In the genomic region with DNA sequence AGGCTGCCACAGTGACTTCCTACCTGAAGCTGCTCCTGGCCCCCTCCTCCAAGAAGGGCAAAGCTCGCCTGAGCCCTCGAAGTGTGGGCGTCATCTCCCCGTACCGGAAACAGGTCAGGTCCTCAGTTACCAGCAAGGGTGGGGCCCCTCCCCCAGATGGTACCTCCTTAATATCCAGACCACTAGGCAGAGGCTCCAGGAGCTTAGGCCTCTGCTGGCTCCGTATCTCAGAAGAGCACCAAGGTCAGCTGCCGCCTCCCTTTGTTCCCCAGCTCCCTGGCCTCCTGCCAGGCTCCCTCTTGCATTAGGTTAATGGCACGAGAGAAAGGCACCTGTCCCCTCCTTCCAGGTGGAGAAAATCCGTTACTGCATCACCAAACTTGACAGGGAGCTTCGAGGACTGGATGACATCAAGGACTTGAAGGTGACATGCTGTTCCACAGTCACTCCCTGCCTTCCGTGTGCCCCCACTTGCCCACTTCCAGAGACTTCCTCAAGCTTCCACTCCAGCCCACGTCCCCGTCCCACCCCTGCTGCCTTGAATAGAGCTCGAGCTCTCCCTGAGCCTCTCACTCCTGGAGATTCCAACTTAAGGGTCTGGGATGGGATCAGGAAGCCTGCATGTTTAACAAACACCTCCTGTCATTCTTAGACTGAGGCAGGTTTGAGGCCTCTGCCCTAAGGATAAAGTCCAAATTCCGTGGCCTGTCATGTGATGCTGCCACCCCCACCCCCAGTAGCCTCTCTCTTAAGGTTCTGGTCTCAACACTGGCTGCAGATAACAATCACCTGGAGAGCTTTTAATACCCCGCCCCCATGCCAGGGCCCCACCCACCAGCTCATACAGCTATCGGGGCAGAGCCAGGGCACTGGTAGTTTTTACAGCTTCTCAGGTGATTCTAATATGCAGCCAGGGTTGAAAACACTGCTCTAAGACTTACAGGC, we compare ENCODE assay signal across 1 cellular context.
TF ChIP-seq lines count a peak whose summit lies in the region.

No MANE protein-coding gene starts in this region.

TF ChIP-seq in IMR-90, 13 proteins besides CTCF, POLR2A, EP300 and RAD21:
- TF ChIP-seq CHD1 (IDR thresholded peaks at IDR 0.05; ENCODE audit: low read depth, low read length) (no peak), MAZ (IDR thresholded peaks at IDR 0.05; ENCODE audit: borderline replicate concordance, low read depth, low read length) (no peak)
